In the genomic region with DNA sequence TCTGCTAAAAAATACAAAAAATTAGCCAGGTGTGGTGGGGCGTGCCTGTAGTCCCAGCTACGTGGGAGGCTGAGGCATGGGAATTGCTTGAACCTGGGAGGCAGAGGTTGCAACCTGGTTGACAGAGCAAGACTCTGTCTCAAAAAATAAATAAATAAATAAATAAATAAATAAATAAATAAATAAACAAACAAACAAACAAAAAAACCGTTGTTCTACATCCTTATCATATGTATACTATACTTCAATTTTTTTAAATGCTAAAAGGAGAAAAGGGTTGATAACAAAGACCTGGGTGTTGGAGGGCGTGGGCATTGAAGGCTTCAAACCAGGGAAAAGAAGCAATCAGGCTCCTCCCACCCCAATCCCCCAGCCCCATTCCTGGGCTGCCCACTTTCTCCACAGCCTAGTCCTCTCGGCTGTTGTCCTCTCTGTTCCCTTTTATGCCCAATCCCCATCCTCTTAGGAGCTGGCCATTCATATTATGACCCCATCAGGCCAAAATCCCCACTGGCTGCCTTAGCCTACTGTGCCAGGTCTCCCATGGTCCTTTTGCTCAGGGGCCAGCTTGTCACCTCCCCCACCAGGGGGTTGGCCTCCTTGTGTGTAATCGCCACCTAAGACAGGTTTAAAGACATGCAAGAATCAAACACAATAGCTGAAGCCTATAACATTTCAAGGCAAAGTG, we compare ENCODE assay signal across 18 cellular contexts. TPM values are rescaled to one million over a fixed set of nuclear protein-coding genes. Genes with fewer than 3 reads are reported as not detected.
DNase-seq lines count a peak whose midpoint lies in the region; ATAC-seq and TF ChIP-seq lines count a peak whose summit lies in the region.
"Had no signal": no experiment of that assay in that cellular context is flagged by ENCODE, and none has a peak within 500 bp of the region (broad histone marks: within the 10 kb centered on the region; RNA-seq: fewer than 3 reads in every experiment).

No MANE protein-coding gene starts in this region.

- H3K27ac Mint-ChIP-seq in CD8-positive, alpha-beta memory T cell, result peak overlapping the region in 1 of 8 donors; percentile 79
- H3K27ac Mint-ChIP-seq: CD4-positive, alpha-beta T cell; GM23338; HFFc6 had no signal

- no peaks in the 10 kb centered on the region for H4K20me1 ChIP-seq in BLaER1

- in situ Hi-C loops in gastrocnemius medialis (cut with MboI; ENCODE audit: low sequenced_read_pairs in 4 of 4), result no loop called here

- peaks cover 21% of the 10 kb centered on the region for H3K9me3 ChIP-seq in BLaER1
- no peaks in the 10 kb centered on the region for H3K9me3 ChIP-seq in gastrocnemius medialis
- no peaks in the 10 kb centered on the region for H3K9me3 ChIP-seq in CD8-positive, alpha-beta memory T cell (ENCODE audit: low read length)
- H3K9me3 ChIP-seq: HAP-1 had no signal

- peaks cover 5% of the 10 kb centered on the region; the same call in 1 of the 2 replicates for H3K36me3 ChIP-seq in BLaER1
- H3K36me3 ChIP-seq in gastrocnemius medialis, result no peaks in the 10 kb centered on the region
- no peaks in the 10 kb centered on the region for H3K36me3 ChIP-seq in CD8-positive, alpha-beta memory T cell (ENCODE audit: insufficient read depth, low read length)
- H3K36me3 ChIP-seq: HAP-1 had no signal

- ATAC-seq in gastrocnemius medialis (no peak), GM19324 (IDR thresholded peaks at IDR 0.05; ENCODE audit: low FRiP score, unreplicated experiment) (no peak)
- ATAC-seq: GM12878, GM23338 had no signal

- no peaks in the 10 kb centered on the region for H3K9me3 Mint-ChIP-seq in CD8-positive, alpha-beta memory T cell
- H3K9me3 Mint-ChIP-seq: CD4-positive, alpha-beta T cell; GM23338 had no signal

- H3K4me1 ChIP-seq in BLaER1 (peaks cover 51% of the 10 kb centered on the region), gastrocnemius medialis (peaks cover 12 to 18% of the 10 kb centered on the region in 2 donors)
- H3K4me1 ChIP-seq in CD8-positive, alpha-beta memory T cell (ENCODE audit: insufficient read depth, low read length), result no peaks in the 10 kb centered on the region
- H3K4me1 ChIP-seq: HAP-1 had no signal

- H3K27ac ChIP-seq in BLaER1 (no peak overlapping the region), dorsolateral prefrontal cortex (peak overlapping the region in 48 of 59 donors; percentile 27 to 100 (median 86)), gastrocnemius medialis (peak overlapping the region; percentile 42 to 81 (median 76))
- no peak overlapping the region for H3K27ac ChIP-seq in CD8-positive, alpha-beta memory T cell (ENCODE audit: low read depth, low read length)

- peak; percentile 10 for DNase-seq in activated CD8-positive, alpha-beta memory T cell treated with anti-CD3 and anti-CD28 coated beads, Interleukin-2, amount 50 U/mL, for 48 hours
- DNase-seq in activated CD8-positive, alpha-beta memory T cell treated with anti-CD3 and anti-CD28 coated beads, Interleukin-2, amount 50 U/mL, for 4 hours, result no peak
- DNase-seq in dorsolateral prefrontal cortex (no peak), gastrocnemius medialis (no peak)
- no peak for DNase-seq in stimulated activated CD4-positive, alpha-beta T cell treated with anti-CD3 and anti-CD28 coated beads, Interleukin-1b, Interleukin-23, amount 100 ng/mL, for 48 hours
- no peak for DNase-seq in CD8-positive, alpha-beta memory T cell
- DNase-seq: 8988T; ACHN; C1 segment of cervical spinal cord; CD4-positive, alpha-beta T cell; DMS79; HFFc6 had no signal

- intact Hi-C loops in dorsolateral prefrontal cortex (cut with DNase I) (loop anchor here in 1 of 2 donors (5.0 kb wide), 1 partner anchor 32 kb away; no protein-coding TSS in a partner anchor), gastrocnemius medialis (cut with DNase I; ENCODE audit: low total_unique reads) (loop anchor here (10.0 kb wide), 1 partner anchor 245 kb away; the partner anchor contains the start of gene GLRX5)

- TF ChIP-seq CTCF in dorsolateral prefrontal cortex (IDR thresholded peaks at IDR 0.05 in 54 of 56, conservative IDR thresholded peaks at IDR 0.05 in 2 of 56; ENCODE audit: low read depth in 1 of 56, partially characterized antibody in 56 of 56) (no peak), gastrocnemius medialis (IDR thresholded peaks at IDR 0.05 in 4 of 5, conservative IDR thresholded peaks at IDR 0.05 in 1 of 5) (no peak)

- H3K27me3 ChIP-seq in BLaER1 (no peaks in the 10 kb centered on the region), dorsolateral prefrontal cortex (no peaks in the 10 kb centered on the region), gastrocnemius medialis (no peaks in the 10 kb centered on the region)
- H3K27me3 ChIP-seq in CD8-positive, alpha-beta memory T cell (ENCODE audit: insufficient read depth, low read length, poor library complexity, severe bottlenecking), result no peaks in the 10 kb centered on the region

- peaks cover 11 to 42% of the 10 kb centered on the region in 2 donors for H3K27me3 Mint-ChIP-seq in CD8-positive, alpha-beta memory T cell

- TF ChIP-seq POLR2A in gastrocnemius medialis (IDR thresholded peaks at IDR 0.05), result no peak

- no peak overlapping the region for H3K4me3 Mint-ChIP-seq in CD8-positive, alpha-beta memory T cell
- H3K4me3 Mint-ChIP-seq: CD4-positive, alpha-beta T cell; GM23338; HFFc6 had no signal

- H3K9ac ChIP-seq in BLaER1, result no peak overlapping the region

- CTCF ChIA-PET in CD8-positive, alpha-beta memory T cell (lab: Charles Lee), result no interaction called here

- peak overlapping the region; percentile 83; the same call in 1 of the 2 replicates for H3K4me2 ChIP-seq in BLaER1
- H3K4me2 ChIP-seq: GM23338 had no signal

- POLR2A ChIA-PET in CD8-positive, alpha-beta memory T cell (lab: Charles Lee), result no interaction called here

- H3K4me1 Mint-ChIP-seq in CD8-positive, alpha-beta memory T cell, result no peaks in the 10 kb centered on the region

- no peak overlapping the region for H3K4me3 ChIP-seq in BLaER1
- no peak overlapping the region for H3K4me3 ChIP-seq in dorsolateral prefrontal cortex
- no peak overlapping the region for H3K4me3 ChIP-seq in gastrocnemius medialis
- H3K4me3 ChIP-seq in CD8-positive, alpha-beta memory T cell (ENCODE audit: low read length), result no peak overlapping the region
- H3K4me3 ChIP-seq: GM12878, GM23338, HAP-1 had no signal

- no peaks in the 10 kb centered on the region for H3K36me3 Mint-ChIP-seq in CD8-positive, alpha-beta memory T cell

RNA-seq across cellular contexts. Expression of gene CLMN, which starts 30.2 kb away (rescaled TPM):
- total RNA-seq in dorsolateral prefrontal cortex, result 100 to 1,000 TPM in 37 of 120 experiments, 10 to 100 TPM in 83; 22.3 to 262 (median 78.6) TPM
- total RNA-seq in gastrocnemius medialis, result 1 to 10 TPM; 3.8 to 8.8 (median 5.8) TPM
- total RNA-seq in CD8-positive, alpha-beta memory T cell, result under 1 TPM; 0.29 to 0.72 TPM
- 0.15 TPM for polyA plus RNA-seq in CD8-positive, alpha-beta memory T cell
- total RNA-seq: G401 had no signal

Comparison
In these comparisons a context has a peak if more than half of its experiments do, and no peak if none do; other contexts are left out.
1. H3K27ac ChIP-seq: peak in dorsolateral prefrontal cortex (48 of 59) and gastrocnemius medialis (4 of 4); none in BLaER1 (single experiment) and CD8-positive, alpha-beta memory T cell (single experiment).